11 cellular contexts compared by ENCODE assay signal in the genomic region with DNA sequence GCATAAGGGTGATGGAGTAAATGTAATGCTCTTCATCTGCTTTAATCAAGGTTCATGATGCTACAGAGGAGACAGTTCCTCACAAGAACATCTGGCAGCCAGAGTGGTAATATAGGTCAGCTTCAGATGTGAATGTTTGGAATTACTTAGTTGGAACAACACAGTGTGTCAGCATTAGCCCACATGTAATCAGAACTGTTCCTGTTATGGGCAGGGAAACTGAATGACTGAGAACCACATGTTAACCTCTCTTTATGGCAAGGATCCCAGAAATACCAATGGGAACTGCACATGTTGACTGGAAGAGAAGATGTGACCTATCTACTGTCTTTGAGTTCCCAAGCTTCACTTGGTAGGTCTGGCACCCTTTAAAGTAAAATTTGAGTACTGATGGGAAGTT.
DNase-seq lines count a peak whose midpoint lies in the region; ATAC-seq and TF ChIP-seq lines count a peak whose summit lies in the region.
"Had no signal": no experiment of that assay in that cellular context is flagged by ENCODE, and none has a peak within 500 bp of the region (broad histone marks: within the 10 kb centered on the region; RNA-seq: fewer than 3 reads in every experiment).

No MANE protein-coding gene starts in this region.

- DNase-seq in GM04504 (ENCODE audit: low read depth) (peak; percentile 93), fibroblast of gingiva (ENCODE audit: low read depth) (peak; percentile 98), progenitor cell of endocrine pancreas (ENCODE audit: low spot score, unreplicated experiment) (no peak), WERI-Rb-1 (no peak)
- DNase-seq in activated CD4-positive, alpha-beta memory T cell treated with anti-CD3 and anti-CD28 coated beads, Interleukin-2, amount 10 ng/mL, durations not matched to agents 7 days and 5 days, result no peak
- DNase-seq: DMS79 had no signal

- CTCF ChIA-PET in activated CD4-positive, alpha-beta memory T cell treated with anti-CD3 and anti-CD28 coated beads, Interleukin-2, amount 10 ng/mL, durations not matched to agents 7 days and 5 days (lab: Charles Lee), result no interaction called here

- no peak overlapping the region for H3K27ac ChIP-seq in WERI-Rb-1
- H3K27ac ChIP-seq: thoracic aorta had no signal

- no peaks in the 10 kb centered on the region for H3K9me3 ChIP-seq in WERI-Rb-1 (ENCODE audit: severe bottlenecking)
- H3K9me3 ChIP-seq: thoracic aorta had no signal

- H3K27ac Mint-ChIP-seq in progenitor cell of endocrine pancreas, result peak overlapping the region; percentile 54
- no peak overlapping the region for H3K27ac Mint-ChIP-seq in activated CD4-positive, alpha-beta memory T cell treated with anti-CD3 and anti-CD28 coated beads, Interleukin-2, amount 10 ng/mL, durations not matched to agents 7 days and 5 days
- H3K27ac Mint-ChIP-seq: activated naive CD8-positive, alpha-beta T cell had no signal

- no peak for TF ChIP-seq CTCF in progenitor cell of endocrine pancreas (IDR thresholded peaks at IDR 0.05; ENCODE audit: unreplicated experiment)
- no peak for TF ChIP-seq CTCF in WERI-Rb-1 (IDR thresholded peaks at IDR 0.05; ENCODE audit: low read depth, low read length)

- no peak overlapping the region for H3K4me3 ChIP-seq in WERI-Rb-1 (ENCODE audit: low read depth, low read length)
- H3K4me3 ChIP-seq: skin epidermis, thoracic aorta had no signal

- peaks cover 26% of the 10 kb centered on the region for H3K36me3 Mint-ChIP-seq in progenitor cell of endocrine pancreas (ENCODE audit: insufficient read depth)
- H3K36me3 Mint-ChIP-seq in activated CD4-positive, alpha-beta memory T cell treated with anti-CD3 and anti-CD28 coated beads, Interleukin-2, amount 10 ng/mL, durations not matched to agents 7 days and 5 days (ENCODE audit: low read depth), result no peaks in the 10 kb centered on the region
- H3K36me3 Mint-ChIP-seq: activated naive CD8-positive, alpha-beta T cell had no signal

- H3K9me3 Mint-ChIP-seq in progenitor cell of endocrine pancreas (ENCODE audit: low read depth), result peaks cover 40% of the 10 kb centered on the region
- no peaks in the 10 kb centered on the region for H3K9me3 Mint-ChIP-seq in activated CD4-positive, alpha-beta memory T cell treated with anti-CD3 and anti-CD28 coated beads, Interleukin-2, amount 10 ng/mL, durations not matched to agents 7 days and 5 days

- no peak for ATAC-seq in GM21619 (IDR thresholded peaks at IDR 0.05; ENCODE audit: unreplicated experiment)

- H3K27me3 ChIP-seq in WERI-Rb-1 (ENCODE audit: insufficient read depth, low read depth, severe bottlenecking), result no peaks in the 10 kb centered on the region

- POLR2A ChIA-PET in activated CD4-positive, alpha-beta memory T cell treated with anti-CD3 and anti-CD28 coated beads, Interleukin-2, amount 10 ng/mL, durations not matched to agents 7 days and 5 days (lab: Charles Lee), result no interaction called here

- H3K36me3 ChIP-seq in WERI-Rb-1, result no peaks in the 10 kb centered on the region
- H3K36me3 ChIP-seq: thoracic aorta had no signal

- no peaks in the 10 kb centered on the region for H3K27me3 Mint-ChIP-seq in progenitor cell of endocrine pancreas
- H3K27me3 Mint-ChIP-seq in activated CD4-positive, alpha-beta memory T cell treated with anti-CD3 and anti-CD28 coated beads, Interleukin-2, amount 10 ng/mL, durations not matched to agents 7 days and 5 days, result no peaks in the 10 kb centered on the region

- peaks cover 52% of the 10 kb centered on the region for H3K4me1 Mint-ChIP-seq in progenitor cell of endocrine pancreas (ENCODE audit: low read depth)
- no peaks in the 10 kb centered on the region for H3K4me1 Mint-ChIP-seq in activated CD4-positive, alpha-beta memory T cell treated with anti-CD3 and anti-CD28 coated beads, Interleukin-2, amount 10 ng/mL, durations not matched to agents 7 days and 5 days

- no peak overlapping the region for H3K4me3 Mint-ChIP-seq in progenitor cell of endocrine pancreas (ENCODE audit: low read depth)
- no peak overlapping the region for H3K4me3 Mint-ChIP-seq in activated CD4-positive, alpha-beta memory T cell treated with anti-CD3 and anti-CD28 coated beads, Interleukin-2, amount 10 ng/mL, durations not matched to agents 7 days and 5 days
- H3K4me3 Mint-ChIP-seq: activated naive CD8-positive, alpha-beta T cell had no signal

TF ChIP-seq in PFSK-1, 5 proteins besides CTCF, POLR2A, EP300 and RAD21:
- TF ChIP-seq, protein P1, sequence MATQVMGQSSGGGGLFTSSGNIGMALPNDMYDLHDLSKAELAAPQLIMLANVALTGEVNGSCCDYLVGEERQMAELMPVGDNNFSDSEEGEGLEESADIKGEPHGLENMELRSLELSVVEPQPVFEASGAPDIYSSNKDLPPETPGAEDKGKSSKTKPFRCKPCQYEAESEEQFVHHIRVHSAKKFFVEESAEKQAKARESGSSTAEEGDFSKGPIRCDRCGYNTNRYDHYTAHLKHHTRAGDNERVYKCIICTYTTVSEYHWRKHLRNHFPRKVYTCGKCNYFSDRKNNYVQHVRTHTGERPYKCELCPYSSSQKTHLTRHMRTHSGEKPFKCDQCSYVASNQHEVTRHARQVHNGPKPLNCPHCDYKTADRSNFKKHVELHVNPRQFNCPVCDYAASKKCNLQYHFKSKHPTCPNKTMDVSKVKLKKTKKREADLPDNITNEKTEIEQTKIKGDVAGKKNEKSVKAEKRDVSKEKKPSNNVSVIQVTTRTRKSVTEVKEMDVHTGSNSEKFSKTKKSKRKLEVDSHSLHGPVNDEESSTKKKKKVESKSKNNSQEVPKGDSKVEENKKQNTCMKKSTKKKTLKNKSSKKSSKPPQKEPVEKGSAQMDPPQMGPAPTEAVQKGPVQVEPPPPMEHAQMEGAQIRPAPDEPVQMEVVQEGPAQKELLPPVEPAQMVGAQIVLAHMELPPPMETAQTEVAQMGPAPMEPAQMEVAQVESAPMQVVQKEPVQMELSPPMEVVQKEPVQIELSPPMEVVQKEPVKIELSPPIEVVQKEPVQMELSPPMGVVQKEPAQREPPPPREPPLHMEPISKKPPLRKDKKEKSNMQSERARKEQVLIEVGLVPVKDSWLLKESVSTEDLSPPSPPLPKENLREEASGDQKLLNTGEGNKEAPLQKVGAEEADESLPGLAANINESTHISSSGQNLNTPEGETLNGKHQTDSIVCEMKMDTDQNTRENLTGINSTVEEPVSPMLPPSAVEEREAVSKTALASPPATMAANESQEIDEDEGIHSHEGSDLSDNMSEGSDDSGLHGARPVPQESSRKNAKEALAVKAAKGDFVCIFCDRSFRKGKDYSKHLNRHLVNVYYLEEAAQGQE (IDR thresholded peaks at IDR 0.05; ENCODE audit: insufficient read depth in 1 of 2, low read depth in 2 of 2, low read length in 2 of 2), result peak in 1 of 2 experiments; percentile 60; a peak in 1 of 4 replicates
- TF ChIP-seq POLR2AphosphoS5 (IDR thresholded peaks at IDR 0.05; ENCODE audit: low read depth, low read length), result peak; percentile 61; the same call in 1 of the 2 replicates
- TF ChIP-seq SIN3A (IDR thresholded peaks at IDR 0.05; ENCODE audit: borderline replicate concordance, insufficient read depth, low read length), result peak; percentile 76; the same call in 1 of the 2 replicates
- no peak for TF ChIP-seq TAF1 (IDR thresholded peaks at IDR 0.05; ENCODE audit: borderline replicate concordance, insufficient read depth, low read length)
- TF ChIP-seq FOXP2 (optimal IDR thresholded peaks at IDR 0.05; ENCODE audit: borderline replicate concordance, extremely low read depth, extremely low read length, insufficient read depth), result peak; percentile 47

Comparison
In these comparisons a context has a peak if more than half of its experiments do, and no peak if none do; other contexts are left out.
1. DNase-seq: peak in GM04504 (single experiment) and fibroblast of gingiva (single experiment); none in progenitor cell of endocrine pancreas (single experiment), WERI-Rb-1 (single experiment) and activated CD4-positive, alpha-beta memory T cell treated with anti-CD3 and anti-CD28 coated beads, Interleukin-2, amount 10 ng/mL, durations not matched to agents 7 days and 5 days (single experiment).